Comparison of ENCODE assay signal across 8 cellular contexts in genomic region chr19:2552859-2553258, GRCh38.
DNase-seq lines count a peak whose midpoint lies in the region; ATAC-seq lines count a peak whose summit lies in the region.

No MANE protein-coding gene starts in this region.

- peak overlapping the region; percentile 65 to 70 for H3K27ac Mint-ChIP-seq in effector memory CD8-positive, alpha-beta T cell

- H3K4me3 Mint-ChIP-seq in effector memory CD8-positive, alpha-beta T cell: peak overlapping the region; percentile 62 to 73

- peaks cover 3% of the 10 kb centered on the region for H3K36me3 Mint-ChIP-seq in effector memory CD8-positive, alpha-beta T cell (ENCODE audit: insufficient read depth)

- no peaks in the 10 kb centered on the region for H3K9me3 Mint-ChIP-seq in effector memory CD8-positive, alpha-beta T cell

- peak; percentile 60 for ATAC-seq in GM18861 (IDR thresholded peaks at IDR 0.05; ENCODE audit: unreplicated experiment)
- peak; percentile 66 for ATAC-seq in HG03135 (IDR thresholded peaks at IDR 0.05; ENCODE audit: unreplicated experiment)
- ATAC-seq in effector memory CD8-positive, alpha-beta T cell (replicated peaks): peak; percentile 95

- peaks cover 18 to 22% of the 10 kb centered on the region in 2 donors for H3K4me1 Mint-ChIP-seq in effector memory CD8-positive, alpha-beta T cell (ENCODE audit: low read depth in 2 of 2)

- DNase-seq in T-helper 1 cell: peak in 4 of 5 donors; percentile 30 to 92 (median 43)
- DNase-seq in effector memory CD8-positive, alpha-beta T cell: peak; percentile 39 to 49 (median 47)
- peak; percentile 33 to 37 for DNase-seq in stimulated activated CD4-positive, alpha-beta T cell treated with anti-CD3 and anti-CD28 coated beads, Interleukin-2, amount 100 ng/mL, for 48 hours
- no peak for DNase-seq in AG20443 (ENCODE audit: low spot score)
- no peak for DNase-seq in hepatic stellate cell (ENCODE audit: low spot score)
- no peak for DNase-seq in HuH-7.5 (ENCODE audit: low spot score)

- no peaks in the 10 kb centered on the region for H3K27me3 Mint-ChIP-seq in effector memory CD8-positive, alpha-beta T cell

Comparison
In these comparisons a context has a peak if more than half of its experiments do, and no peak if none do; other contexts are left out.
1. DNase-seq: peak in T-helper 1 cell (4 of 5), effector memory CD8-positive, alpha-beta T cell (3 of 3) and stimulated activated CD4-positive, alpha-beta T cell treated with anti-CD3 and anti-CD28 coated beads, Interleukin-2, amount 100 ng/mL, for 48 hours (2 of 2); none in AG20443 (single experiment), hepatic stellate cell (single experiment) and HuH-7.5 (single experiment).
2. Peak in every context shown above with its lines, with median percentiles within 50 percentile points of each other: ATAC-seq.